9 cellular contexts compared by ENCODE assay signal in genomic region chr17:31388770-31389672, GRCh38. TPM values are rescaled to one million over a fixed set of nuclear protein-coding genes. Genes with fewer than 3 reads are reported as not detected.
A peak's percentile ranks its signal among the peaks of the same experiment; 100 is the strongest.
DNase-seq lines count a peak whose midpoint lies in the region; ATAC-seq and TF ChIP-seq lines count a peak whose summit lies in the region.
"Had no signal": no experiment of that assay in that cellular context is flagged by ENCODE, and none has a peak within 500 bp of the region (broad histone marks: within the 10 kb centered on the region; RNA-seq: fewer than 3 reads in every experiment).

No MANE protein-coding gene starts in this region.

- TF ChIP-seq CTCF in fibroblast of the aortic adventitia (IDR thresholded peaks at IDR 0.05; ENCODE audit: insufficient read depth, low read length) (peak; percentile 78), progenitor cell of endocrine pancreas (IDR thresholded peaks at IDR 0.05; ENCODE audit: unreplicated experiment) (peak; percentile 73)

- no peak for ATAC-seq in GM18873 (IDR thresholded peaks at IDR 0.05; ENCODE audit: low FRiP score, unreplicated experiment)

- no peak overlapping the region for H3K4me3 Mint-ChIP-seq in progenitor cell of endocrine pancreas (ENCODE audit: low read depth)

- no peak overlapping the region for H3K4me3 ChIP-seq in fibroblast of the aortic adventitia (ENCODE audit: low read depth, low read length)

- peaks cover 2% of the 10 kb centered on the region for H3K36me3 Mint-ChIP-seq in progenitor cell of endocrine pancreas (ENCODE audit: insufficient read depth)
- H3K36me3 Mint-ChIP-seq: activated naive CD4-positive, alpha-beta T cell treated with anti-CD3 and anti-CD28 coated beads, Interleukin-2, amount 50 U/mL, for 24 hours had no signal

- peaks cover 55% of the 10 kb centered on the region for H3K27me3 Mint-ChIP-seq in progenitor cell of endocrine pancreas

- H3K9me3 Mint-ChIP-seq in progenitor cell of endocrine pancreas (ENCODE audit: low read depth) = no peaks in the 10 kb centered on the region
- H3K9me3 Mint-ChIP-seq: activated naive CD4-positive, alpha-beta T cell treated with anti-CD3 and anti-CD28 coated beads, Interleukin-2, amount 50 U/mL, for 24 hours had no signal

- H3K27ac Mint-ChIP-seq in progenitor cell of endocrine pancreas = no peak overlapping the region
- H3K27ac Mint-ChIP-seq: activated naive CD4-positive, alpha-beta T cell treated with anti-CD3 and anti-CD28 coated beads, Interleukin-2, amount 50 U/mL, for 24 hours had no signal

- no peaks in the 10 kb centered on the region for H3K4me1 Mint-ChIP-seq in progenitor cell of endocrine pancreas (ENCODE audit: low read depth)

- peak; percentile 19 for DNase-seq in NCI-H146 (lab: John Stamatoyannopoulos, UW)
- DNase-seq in NCI-H146 treated with DMSO at 0.1 percent for 48 hours (lab: John Stamatoyannopoulos, UW; ENCODE audit: unreplicated experiment) = no peak
- DNase-seq in NCI-H1105 (lab: John Stamatoyannopoulos, UW) = peak; percentile 39
- DNase-seq in activated T-cell treated with anti-CD3 and anti-CD28 coated beads, Interleukin-2, amount 50 U/mL, for 1 hour = peak; percentile 61
- DNase-seq in fibroblast of the aortic adventitia (ENCODE audit: low read depth) = no peak
- DNase-seq in progenitor cell of endocrine pancreas (ENCODE audit: low spot score, unreplicated experiment) = no peak
- DNase-seq in mucosa of gallbladder (ENCODE audit: low spot score) = no peak

RNA-seq across cellular contexts. Expression of gene RAB11FIP4, which starts 2.5 kb away (rescaled TPM):
- 0.09 and 0.74 TPM in 2 replicates for total RNA-seq in fibroblast of the aortic adventitia (ENCODE audit: low replicate concordance)
- 65.5 and 66.1 TPM in 2 replicates for total RNA-seq in progenitor cell of endocrine pancreas
- 37.6 TPM for total RNA-seq in mucosa of gallbladder

Comparison
In these comparisons a context has a peak if more than half of its experiments do, and no peak if none do; other contexts are left out.
1. DNase-seq: peak in NCI-H146 (single experiment), NCI-H1105 (single experiment) and activated T-cell treated with anti-CD3 and anti-CD28 coated beads, Interleukin-2, amount 50 U/mL, for 1 hour (single experiment); none in NCI-H146 treated with DMSO at 0.1 percent for 48 hours (single experiment), fibroblast of the aortic adventitia (single experiment), progenitor cell of endocrine pancreas (single experiment) and mucosa of gallbladder (single experiment).
2. RNA of gene RAB11FIP4, which starts 2.5 kb away (total RNA-seq): 65.5 to 66.1 TPM in progenitor cell of endocrine pancreas and 37.6 TPM in mucosa of gallbladder (single experiment); 0.09 to 0.74 TPM in fibroblast of the aortic adventitia; every median in the first group is over 10 times any median in the second.